In the genomic region with DNA sequence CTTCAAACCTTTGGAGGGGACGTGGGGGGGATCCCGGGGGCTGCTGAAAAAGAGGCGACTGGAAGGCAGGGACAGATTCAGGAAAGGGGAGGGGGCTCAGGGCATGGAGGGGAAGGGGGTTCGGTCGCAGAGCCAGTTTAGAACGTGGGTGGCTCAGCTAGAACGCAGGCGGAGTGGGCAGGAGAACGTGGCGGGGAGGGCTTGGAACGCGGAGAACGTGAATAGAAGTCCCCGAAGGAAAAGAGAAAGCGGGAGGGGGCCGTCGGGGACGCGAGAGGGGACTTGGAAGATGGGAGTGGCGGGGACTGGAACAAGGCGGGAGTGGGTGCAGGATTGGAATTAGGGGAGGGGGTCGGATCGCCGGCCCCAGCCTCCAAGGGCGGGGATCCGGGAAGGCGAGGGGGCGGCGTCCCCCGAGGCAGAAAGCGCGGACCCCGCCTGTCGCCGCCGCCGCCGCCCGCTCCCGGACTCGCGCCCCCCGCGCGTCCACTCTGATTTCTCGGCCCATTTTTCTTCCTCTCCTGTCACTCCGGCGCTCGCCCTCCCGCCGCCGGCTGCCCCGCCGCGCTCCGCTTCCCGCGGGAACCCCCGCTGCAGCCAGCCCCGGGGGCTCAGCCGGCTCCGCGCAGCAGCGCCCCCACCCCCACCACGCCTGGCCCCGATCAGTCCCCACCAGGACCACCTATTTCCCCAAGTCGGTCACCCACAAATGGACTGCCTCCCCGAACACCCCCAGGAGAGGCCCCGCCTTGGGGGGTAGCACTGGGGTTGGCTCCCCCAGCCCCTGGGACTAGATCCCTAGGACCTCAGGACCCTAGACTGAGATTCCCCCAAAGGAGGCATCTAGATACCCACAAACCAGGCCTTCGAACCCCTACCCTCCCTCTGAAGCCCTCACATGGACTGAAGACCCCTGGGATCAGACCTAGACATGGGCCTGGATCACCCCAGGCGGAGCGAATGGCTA, we compare ENCODE assay signal across 8 cellular contexts. TPM values are rescaled to one million over a fixed set of nuclear protein-coding genes. Genes with fewer than 3 reads are reported as not detected.
DNase-seq lines count a peak whose midpoint lies in the region; ATAC-seq and TF ChIP-seq lines count a peak whose summit lies in the region.

No MANE protein-coding gene starts in this region.

- peak overlapping the region; percentile 75 for H3K4me3 Mint-ChIP-seq in activated CD4-positive, alpha-beta T cell treated with anti-CD3 and anti-CD28 coated beads for 36 hours
- peak overlapping the region; percentile 64 for H3K4me3 Mint-ChIP-seq in activated CD8-positive, alpha-beta T cell treated with anti-CD3 and anti-CD28 coated beads, Interleukin-2, amount 10 ng/mL, durations not matched to agents 7 days and 5 days

- no peaks in the 10 kb centered on the region for H3K36me3 ChIP-seq in testis (ENCODE audit: low read depth, missing control alignments)

- peaks cover 3% of the 10 kb centered on the region for H3K4me1 ChIP-seq in testis

- no peaks in the 10 kb centered on the region for H3K36me3 Mint-ChIP-seq in activated CD4-positive, alpha-beta T cell treated with anti-CD3 and anti-CD28 coated beads for 36 hours (ENCODE audit: low read depth)
- peaks cover 2% of the 10 kb centered on the region for H3K36me3 Mint-ChIP-seq in activated CD8-positive, alpha-beta T cell treated with anti-CD3 and anti-CD28 coated beads, Interleukin-2, amount 10 ng/mL, durations not matched to agents 7 days and 5 days (ENCODE audit: low read depth)

- POLR2A ChIA-PET in activated CD4-positive, alpha-beta T cell treated with anti-CD3 and anti-CD28 coated beads for 36 hours (lab: Charles Lee): no interaction called here
- POLR2A ChIA-PET in activated CD8-positive, alpha-beta T cell treated with anti-CD3 and anti-CD28 coated beads, Interleukin-2, amount 10 ng/mL, durations not matched to agents 7 days and 5 days (lab: Charles Lee): no interaction called here

- TF ChIP-seq CTCF in testis (IDR thresholded peaks at IDR 0.05): no peak

- peak overlapping the region; percentile 86 for H3K27ac Mint-ChIP-seq in activated CD4-positive, alpha-beta T cell treated with anti-CD3 and anti-CD28 coated beads for 36 hours
- peak overlapping the region; percentile 46 for H3K27ac Mint-ChIP-seq in activated CD8-positive, alpha-beta T cell treated with anti-CD3 and anti-CD28 coated beads, Interleukin-2, amount 10 ng/mL, durations not matched to agents 7 days and 5 days

- TF ChIP-seq POLR2A in testis (IDR thresholded peaks at IDR 0.05): no peak

- peaks cover 40% of the 10 kb centered on the region for H3K4me1 Mint-ChIP-seq in activated CD4-positive, alpha-beta T cell treated with anti-CD3 and anti-CD28 coated beads for 36 hours
- peaks cover 41% of the 10 kb centered on the region for H3K4me1 Mint-ChIP-seq in activated CD8-positive, alpha-beta T cell treated with anti-CD3 and anti-CD28 coated beads, Interleukin-2, amount 10 ng/mL, durations not matched to agents 7 days and 5 days (ENCODE audit: low read depth)

- intact Hi-C loops in activated CD4-positive, alpha-beta T cell treated with anti-CD3 and anti-CD28 coated beads for 36 hours (cut with DNase I, micrococcal nuclease): loop anchor here in 1 of 2 experiments (10.0 kb wide), 2 partner anchors 166 to 396 kb away; no protein-coding TSS in a partner anchor
- intact Hi-C loops in testis (cut with DNase I; ENCODE audit: low total_unique reads): no loop called here

- peaks cover 4% of the 10 kb centered on the region for H3K27me3 Mint-ChIP-seq in activated CD4-positive, alpha-beta T cell treated with anti-CD3 and anti-CD28 coated beads for 36 hours
- peaks cover 30% of the 10 kb centered on the region for H3K27me3 Mint-ChIP-seq in activated CD8-positive, alpha-beta T cell treated with anti-CD3 and anti-CD28 coated beads, Interleukin-2, amount 10 ng/mL, durations not matched to agents 7 days and 5 days (ENCODE audit: low read depth)

- no peak overlapping the region for H3K27ac ChIP-seq in testis

- ATAC-seq in activated CD4-positive, alpha-beta T cell treated with anti-CD3 and anti-CD28 coated beads for 36 hours: no peak
- no peak for ATAC-seq in activated CD8-positive, alpha-beta T cell treated with anti-CD3 and anti-CD28 coated beads, Interleukin-2, amount 10 ng/mL, durations not matched to agents 7 days and 5 days

- peak; percentile 50 for DNase-seq in activated CD4-positive, alpha-beta T cell treated with anti-CD3 and anti-CD28 coated beads for 36 hours
- no peak for DNase-seq in activated CD4-positive, alpha-beta T cell treated with anti-CD3 and anti-CD28 coated beads, Interleukin-2, amount 50 U/mL, for 1 hour
- DNase-seq in activated CD8-positive, alpha-beta T cell treated with anti-CD3 and anti-CD28 coated beads, Interleukin-2, amount 10 ng/mL, durations not matched to agents 7 days and 5 days: no peak
- no peak for DNase-seq in testis
- DNase-seq in Kasumi-1 (lab: John Stamatoyannopoulos, UW): no peak
- DNase-seq in NCI-H82 (lab: John Stamatoyannopoulos, UW): no peak
- DNase-seq in dermis blood vessel endothelial cell: no peak

- H3K9me3 ChIP-seq in iPS-18c (ENCODE audit: control insufficient read depth, insufficient read depth, low read length): no peaks in the 10 kb centered on the region
- no peaks in the 10 kb centered on the region for H3K9me3 ChIP-seq in testis

- CTCF ChIA-PET in activated CD4-positive, alpha-beta T cell treated with anti-CD3 and anti-CD28 coated beads for 36 hours (lab: Charles Lee): interaction anchor here (1.4 kb wide), 2 partner anchors 10 to 54 kb away, joined by 4 read pairs; no protein-coding TSS in a partner anchor
- CTCF ChIA-PET in activated CD8-positive, alpha-beta T cell treated with anti-CD3 and anti-CD28 coated beads, Interleukin-2, amount 10 ng/mL, durations not matched to agents 7 days and 5 days (lab: Charles Lee): interaction anchor here (1.0 to 1.1 kb wide), 2 partner anchors 67 to 88 kb away, joined by 3 read pairs; no protein-coding TSS in a partner anchor

- no peaks in the 10 kb centered on the region for H3K9me3 Mint-ChIP-seq in activated CD4-positive, alpha-beta T cell treated with anti-CD3 and anti-CD28 coated beads for 36 hours (ENCODE audit: low read depth)
- H3K9me3 Mint-ChIP-seq in activated CD8-positive, alpha-beta T cell treated with anti-CD3 and anti-CD28 coated beads, Interleukin-2, amount 10 ng/mL, durations not matched to agents 7 days and 5 days (ENCODE audit: insufficient read depth): no peaks in the 10 kb centered on the region

- no peaks in the 10 kb centered on the region for H3K27me3 ChIP-seq in testis

- 4 to 5% methylated on average over 42 to 71 of the region's 72 CpGs for WGBS in testis, 2 donors

- H3K4me3 ChIP-seq in iPS-18c (ENCODE audit: insufficient read depth, low read depth, low read length): peak overlapping the region; percentile 56
- H3K4me3 ChIP-seq in testis: peak overlapping the region; percentile 49 to 54

RNA-seq across cellular contexts. Expression of a gene that starts 12.5 kb away (rescaled TPM):
- total RNA-seq in activated CD4-positive, alpha-beta T cell treated with anti-CD3 and anti-CD28 coated beads for 36 hours: 1 to 10 TPM; 1.7 to 1.9 TPM
- total RNA-seq in activated CD8-positive, alpha-beta T cell treated with anti-CD3 and anti-CD28 coated beads, Interleukin-2, amount 10 ng/mL, durations not matched to agents 7 days and 5 days: 1 to 10 TPM in 1 of 2 experiments, under 1 TPM in 1; 0.84 to 1.1 TPM
- total RNA-seq in testis (1 to 10 TPM; 2.2 to 2.4 TPM), dermis blood vessel endothelial cell (not detected in 2 replicates)
- 0.78 TPM for polyA plus RNA-seq in testis (ENCODE audit: insufficient read depth, low read depth, low replicate concordance)

RNA-seq across cellular contexts. Expression of a gene that starts 18.4 kb away (rescaled TPM):
- 10 to 100 TPM; 35.3 to 49.7 TPM for total RNA-seq in activated CD4-positive, alpha-beta T cell treated with anti-CD3 and anti-CD28 coated beads for 36 hours
- total RNA-seq in activated CD8-positive, alpha-beta T cell treated with anti-CD3 and anti-CD28 coated beads, Interleukin-2, amount 10 ng/mL, durations not matched to agents 7 days and 5 days: 10 to 100 TPM; 63.0 to 63.4 TPM
- total RNA-seq in testis: 100 to 1,000 TPM; 143 to 196 TPM
- 182 TPM for polyA plus RNA-seq in testis (ENCODE audit: insufficient read depth, low read depth, low replicate concordance)
- 73.9 and 132 TPM in 2 replicates for total RNA-seq in dermis blood vessel endothelial cell

RNA-seq across cellular contexts. Expression of a gene that starts 53.3 kb away (rescaled TPM):
- total RNA-seq in activated CD4-positive, alpha-beta T cell treated with anti-CD3 and anti-CD28 coated beads for 36 hours: 1 to 10 TPM; 1.8 TPM
- total RNA-seq in activated CD8-positive, alpha-beta T cell treated with anti-CD3 and anti-CD28 coated beads, Interleukin-2, amount 10 ng/mL, durations not matched to agents 7 days and 5 days: 1 to 10 TPM; 2.3 to 3.3 TPM
- 10 to 100 TPM; 30.3 to 60.8 TPM for total RNA-seq in testis
- polyA plus RNA-seq in testis (ENCODE audit: insufficient read depth, low read depth, low replicate concordance): 87.3 TPM
- under 0.01 and 0.05 TPM in 2 replicates for total RNA-seq in dermis blood vessel endothelial cell

RNA-seq across cellular contexts. Expression of a gene that starts 57.7 kb away (rescaled TPM):
- total RNA-seq in activated CD4-positive, alpha-beta T cell treated with anti-CD3 and anti-CD28 coated beads for 36 hours: 100 to 1,000 TPM; 231 to 276 TPM
- total RNA-seq in activated CD8-positive, alpha-beta T cell treated with anti-CD3 and anti-CD28 coated beads, Interleukin-2, amount 10 ng/mL, durations not matched to agents 7 days and 5 days: 100 to 1,000 TPM; 515 to 537 TPM
- total RNA-seq in testis (10 to 100 TPM; 51.2 to 56.3 TPM), dermis blood vessel endothelial cell (53.8 and 69.4 TPM in 2 replicates)
- polyA plus RNA-seq in testis (ENCODE audit: insufficient read depth, low read depth, low replicate concordance): 33.2 TPM

Comparison
In these comparisons a context has a peak if more than half of its experiments do, and no peak if none do; other contexts are left out.
1. RNA of a gene that starts 53.3 kb away (total RNA-seq): 30.3 to 60.8 TPM in testis; 2.3 to 3.3 TPM in activated CD8-positive, alpha-beta T cell treated with anti-CD3 and anti-CD28 coated beads, Interleukin-2, amount 10 ng/mL, durations not matched to agents 7 days and 5 days, 1.8 TPM in activated CD4-positive, alpha-beta T cell treated with anti-CD3 and anti-CD28 coated beads for 36 hours and under 0.01 to 0.05 TPM in dermis blood vessel endothelial cell; every median in the first group is over 4 times any median in the second.